In the genomic region with DNA sequence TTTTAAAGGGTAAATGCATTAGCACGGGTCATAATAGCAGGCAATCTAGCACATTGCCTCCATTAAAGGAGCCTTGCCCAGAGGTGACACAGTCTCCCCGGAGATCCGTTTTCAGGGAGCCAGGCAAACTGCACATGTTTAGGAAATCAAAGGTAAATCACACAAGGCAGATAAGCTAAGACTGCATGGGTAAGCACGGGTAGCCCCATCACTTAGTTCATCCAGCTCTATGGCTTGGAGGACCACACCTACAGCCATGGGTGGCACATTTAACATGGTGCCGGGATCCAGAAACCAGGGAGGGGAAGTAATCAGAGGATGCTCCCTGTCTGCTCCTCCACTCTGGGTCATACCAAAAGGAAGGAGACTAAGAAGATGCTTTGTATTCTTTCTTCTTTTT, we compare ENCODE assay signal across 13 cellular contexts. TPM values are rescaled to one million over a fixed set of nuclear protein-coding genes. Genes with fewer than 3 reads are reported as not detected.
"Had no signal": no experiment of that assay in that cellular context is flagged by ENCODE, and none has a peak within 500 bp of the region (broad histone marks: within the 10 kb centered on the region; RNA-seq: fewer than 3 reads in every experiment).

No MANE protein-coding gene starts in this region.

- H3K4me3 Mint-ChIP-seq: activated CD4-positive, alpha-beta memory T cell treated with anti-CD3 and anti-CD28 coated beads for 36 hours; WTC11 had no signal

- DNase-seq: activated CD4-positive, CD25-positive, alpha-beta regulatory T cell treated with anti-CD3 and anti-CD28 coated beads, Interleukin-2, amount 50 U/mL, for 72 hours; activated CD8-positive, alpha-beta memory T cell treated with anti-CD3 and anti-CD28 coated beads for 24 hours; aorta; NCI-H1048; NCI-H187 treated with DMSO at 0.1 percent for 48 hours had no signal

- H3K9me3 Mint-ChIP-seq: activated CD4-positive, alpha-beta memory T cell treated with anti-CD3 and anti-CD28 coated beads for 36 hours; activated T-helper 2 cell treated with anti-CD3 and anti-CD28 coated beads, Interferon-gamma antibody, Interleukin-2, Interleukin-4, amounts not matched to agents 10 μg/mL and 5 μg/mL and 100 μg/mL, durations not matched to agents 14 hours and 24 hours and 36 hours had no signal

- H3K9me3 ChIP-seq: breast epithelium had no signal

- H3K4me3 ChIP-seq: breast epithelium had no signal

- H3K27ac ChIP-seq: breast epithelium had no signal

- H3K36me3 Mint-ChIP-seq: activated CD4-positive, alpha-beta memory T cell treated with anti-CD3 and anti-CD28 coated beads for 36 hours; WTC11 had no signal

- H3K4me1 ChIP-seq: breast epithelium had no signal

- H3K27ac Mint-ChIP-seq: activated CD4-positive, alpha-beta memory T cell treated with anti-CD3 and anti-CD28 coated beads for 36 hours; activated T-helper 2 cell treated with anti-CD3 and anti-CD28 coated beads, Interferon-gamma antibody, Interleukin-2, Interleukin-4, amounts not matched to agents 10 μg/mL and 5 μg/mL and 100 μg/mL, durations not matched to agents 14 hours and 24 hours and 36 hours; WTC11 had no signal

- H3K36me3 ChIP-seq: breast epithelium had no signal

RNA-seq across cellular contexts. Expression of gene LGALS16, which starts 16.8 kb away (rescaled TPM):
- total RNA-seq: activated CD4-positive, alpha-beta memory T cell treated with anti-CD3 and anti-CD28 coated beads for 36 hours; activated T-helper 2 cell treated with anti-CD3 and anti-CD28 coated beads, Interferon-gamma antibody, Interleukin-2, Interleukin-4, amounts not matched to agents 10 μg/mL and 5 μg/mL and 100 μg/mL, durations not matched to agents 14 hours and 24 hours and 36 hours; aorta; breast epithelium; cerebellum; PC-3; SK-MEL-5; T-helper 17 cell; WTC11 had no signal
- polyA plus RNA-seq: aorta had no signal

RNA-seq across cellular contexts. Expression of gene LGALS14, which starts 31.8 kb away (rescaled TPM):
- total RNA-seq: activated T-helper 2 cell treated with anti-CD3 and anti-CD28 coated beads, Interferon-gamma antibody, Interleukin-2, Interleukin-4, amounts not matched to agents 10 μg/mL and 5 μg/mL and 100 μg/mL, durations not matched to agents 14 hours and 24 hours and 36 hours; aorta; breast epithelium; cerebellum; PC-3; SK-MEL-5; T-helper 17 cell; WTC11 had no signal
- polyA plus RNA-seq: aorta had no signal
